ENCODE assay signal across 8 cellular contexts in the genomic region with DNA sequence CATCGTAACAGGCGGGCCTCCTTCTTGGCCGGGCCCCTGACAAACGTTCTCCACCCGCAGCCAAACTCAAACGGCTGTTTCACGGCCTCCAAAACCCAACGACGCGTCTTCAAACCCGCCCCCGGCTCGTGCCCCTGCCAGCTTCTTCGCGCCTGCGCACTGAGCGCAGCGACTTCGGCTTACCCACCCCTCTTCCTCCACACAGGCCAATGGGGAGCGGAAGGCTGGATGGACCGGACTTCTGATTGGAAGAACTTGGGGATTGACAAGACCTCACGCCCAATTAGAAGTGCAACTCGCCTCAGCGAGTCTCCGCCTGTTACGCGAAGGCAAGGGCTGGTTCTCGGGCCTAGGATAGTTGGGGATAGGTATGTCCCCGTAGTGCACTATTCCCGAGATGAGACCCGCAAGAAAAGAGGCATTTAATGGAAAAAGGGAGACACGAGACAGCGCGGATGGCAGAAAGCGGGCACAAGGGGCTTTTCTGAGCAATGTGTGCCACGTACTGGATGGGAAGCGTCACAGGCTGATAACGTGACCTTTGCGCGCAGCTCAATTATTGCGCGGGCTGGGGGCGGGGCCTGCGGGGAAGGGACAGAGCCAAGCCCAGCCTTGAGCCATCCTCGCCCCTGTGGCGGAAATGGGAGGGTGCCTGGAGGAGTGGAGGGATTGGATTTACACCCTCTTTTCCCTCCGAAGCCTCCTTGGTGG. TPM values are rescaled to one million over a fixed set of nuclear protein-coding genes. Genes with fewer than 3 reads are reported as not detected.
DNase-seq lines count a peak whose midpoint lies in the region; ATAC-seq and TF ChIP-seq lines count a peak whose summit lies in the region.

A gene (minus strand): TSS at position 111 of the 711 bp plus-strand sequence. CDS start 108 bp downstream, at position 3.

- peak; percentile 94 for ATAC-seq in GM21619 (IDR thresholded peaks at IDR 0.05; ENCODE audit: unreplicated experiment)
- ATAC-seq in mucosa of descending colon: peak; percentile 94

- no peaks in the 10 kb centered on the region for H3K9me3 ChIP-seq in mucosa of descending colon

- H3K27ac ChIP-seq in epithelial cell of prostate: peak within 1 kb of the TSS; percentile 96

- TF ChIP-seq RAD21 in Ishikawa (IDR thresholded peaks at IDR 0.05; ENCODE audit: low read depth): no peak

- no peaks in the 10 kb centered on the region for H3K36me3 ChIP-seq in mucosa of descending colon (ENCODE audit: low read depth)

- H3K4me1 ChIP-seq in mucosa of descending colon (ENCODE audit: low read depth): peaks cover 18% of the 10 kb centered on the region

- intact Hi-C loops in mucosa of descending colon (cut with DNase I, micrococcal nuclease): no loop called here

- no peak for TF ChIP-seq EP300 in Ishikawa (IDR thresholded peaks at IDR 0.05; ENCODE audit: borderline replicate concordance)

- peak; percentile 99 for DNase-seq in DMS53 (lab: John Stamatoyannopoulos, UW)
- peak; percentile 85 for DNase-seq in OCI-M2 (lab: John Stamatoyannopoulos, UW; ENCODE audit: unreplicated experiment)
- DNase-seq in activated T-cell treated with anti-CD3 and anti-CD28 coated beads for 4 hours: peak; percentile 95
- DNase-seq in epithelial cell of prostate (ENCODE audit: low read depth, low spot score): peak; percentile 99
- peak; percentile 98 to 99 (median 98) for DNase-seq in mucosa of descending colon
- DNase-seq in stimulated activated CD8-positive, alpha-beta memory T cell treated with anti-CD3 and anti-CD28 coated beads, Interleukin-4, amount 100 ng/mL, for 24 hours (ENCODE audit: low read depth): peak; percentile 94

- no peak for TF ChIP-seq CTCF in mucosa of descending colon (IDR thresholded peaks at IDR 0.05)

- H3K4me3 ChIP-seq in mucosa of descending colon: peak within 1 kb of the TSS; percentile 44

TF ChIP-seq in Ishikawa, 13 proteins besides CTCF, POLR2A, EP300 and RAD21:
- TF ChIP-seq TAF1 (IDR thresholded peaks at IDR 0.05; ENCODE audit: low read depth) (peak; percentile 79), NFIC (IDR thresholded peaks at IDR 0.05) (peak; percentile 35; the same call in 1 of the 2 replicates), CREB1 (IDR thresholded peaks at IDR 0.05; ENCODE audit: low read depth) (peak; percentile 84), FOXM1 (IDR thresholded peaks at IDR 0.05; ENCODE audit: borderline replicate concordance, low read depth) (no peak), TEAD4 (IDR thresholded peaks at IDR 0.05) (no peak), EGR1 (IDR thresholded peaks at IDR 0.05) (peak; percentile 75; the same call in 1 of the 2 replicates), CEBPB (IDR thresholded peaks at IDR 0.05) (no peak), TCF12 (IDR thresholded peaks at IDR 0.05; ENCODE audit: low read depth) (peak; percentile 55; the same call in 1 of the 2 replicates), ZBTB7A (IDR thresholded peaks at IDR 0.05; ENCODE audit: low read depth) (no peak; the same call in 1 of the 2 replicates), YY1 (IDR thresholded peaks at IDR 0.05; ENCODE audit: low read depth) (peak; percentile 38; the same call in 1 of the 2 replicates)
- TF ChIP-seq, protein P1, sequence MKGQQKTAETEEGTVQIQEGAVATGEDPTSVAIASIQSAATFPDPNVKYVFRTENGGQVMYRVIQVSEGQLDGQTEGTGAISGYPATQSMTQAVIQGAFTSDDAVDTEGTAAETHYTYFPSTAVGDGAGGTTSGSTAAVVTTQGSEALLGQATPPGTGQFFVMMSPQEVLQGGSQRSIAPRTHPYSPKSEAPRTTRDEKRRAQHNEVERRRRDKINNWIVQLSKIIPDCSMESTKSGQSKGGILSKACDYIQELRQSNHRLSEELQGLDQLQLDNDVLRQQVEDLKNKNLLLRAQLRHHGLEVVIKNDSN (IDR thresholded peaks at IDR 0.05): peak; percentile 88
- TF ChIP-seq, protein P2, sequence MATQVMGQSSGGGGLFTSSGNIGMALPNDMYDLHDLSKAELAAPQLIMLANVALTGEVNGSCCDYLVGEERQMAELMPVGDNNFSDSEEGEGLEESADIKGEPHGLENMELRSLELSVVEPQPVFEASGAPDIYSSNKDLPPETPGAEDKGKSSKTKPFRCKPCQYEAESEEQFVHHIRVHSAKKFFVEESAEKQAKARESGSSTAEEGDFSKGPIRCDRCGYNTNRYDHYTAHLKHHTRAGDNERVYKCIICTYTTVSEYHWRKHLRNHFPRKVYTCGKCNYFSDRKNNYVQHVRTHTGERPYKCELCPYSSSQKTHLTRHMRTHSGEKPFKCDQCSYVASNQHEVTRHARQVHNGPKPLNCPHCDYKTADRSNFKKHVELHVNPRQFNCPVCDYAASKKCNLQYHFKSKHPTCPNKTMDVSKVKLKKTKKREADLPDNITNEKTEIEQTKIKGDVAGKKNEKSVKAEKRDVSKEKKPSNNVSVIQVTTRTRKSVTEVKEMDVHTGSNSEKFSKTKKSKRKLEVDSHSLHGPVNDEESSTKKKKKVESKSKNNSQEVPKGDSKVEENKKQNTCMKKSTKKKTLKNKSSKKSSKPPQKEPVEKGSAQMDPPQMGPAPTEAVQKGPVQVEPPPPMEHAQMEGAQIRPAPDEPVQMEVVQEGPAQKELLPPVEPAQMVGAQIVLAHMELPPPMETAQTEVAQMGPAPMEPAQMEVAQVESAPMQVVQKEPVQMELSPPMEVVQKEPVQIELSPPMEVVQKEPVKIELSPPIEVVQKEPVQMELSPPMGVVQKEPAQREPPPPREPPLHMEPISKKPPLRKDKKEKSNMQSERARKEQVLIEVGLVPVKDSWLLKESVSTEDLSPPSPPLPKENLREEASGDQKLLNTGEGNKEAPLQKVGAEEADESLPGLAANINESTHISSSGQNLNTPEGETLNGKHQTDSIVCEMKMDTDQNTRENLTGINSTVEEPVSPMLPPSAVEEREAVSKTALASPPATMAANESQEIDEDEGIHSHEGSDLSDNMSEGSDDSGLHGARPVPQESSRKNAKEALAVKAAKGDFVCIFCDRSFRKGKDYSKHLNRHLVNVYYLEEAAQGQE (IDR thresholded peaks at IDR 0.05; ENCODE audit: low read depth): no peak
- TF ChIP-seq, protein P3, sequence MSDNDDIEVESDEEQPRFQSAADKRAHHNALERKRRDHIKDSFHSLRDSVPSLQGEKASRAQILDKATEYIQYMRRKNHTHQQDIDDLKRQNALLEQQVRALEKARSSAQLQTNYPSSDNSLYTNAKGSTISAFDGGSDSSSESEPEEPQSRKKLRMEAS (IDR thresholded peaks at IDR 0.05): peak; percentile 67

RNA-seq across cellular contexts. Expression of the gene that starts here (rescaled TPM):
- total RNA-seq in mucosa of descending colon: 100 to 1,000 TPM; 160 to 210 (median 181) TPM

Comparison
In these comparisons a context has a peak if more than half of its experiments do, and no peak if none do; other contexts are left out.
1. Peak in every context shown above with its lines: DNase-seq, ATAC-seq, H3K4me3 ChIP-seq and H3K27ac ChIP-seq.